8 cellular contexts compared by ENCODE assay signal in the genomic region with DNA sequence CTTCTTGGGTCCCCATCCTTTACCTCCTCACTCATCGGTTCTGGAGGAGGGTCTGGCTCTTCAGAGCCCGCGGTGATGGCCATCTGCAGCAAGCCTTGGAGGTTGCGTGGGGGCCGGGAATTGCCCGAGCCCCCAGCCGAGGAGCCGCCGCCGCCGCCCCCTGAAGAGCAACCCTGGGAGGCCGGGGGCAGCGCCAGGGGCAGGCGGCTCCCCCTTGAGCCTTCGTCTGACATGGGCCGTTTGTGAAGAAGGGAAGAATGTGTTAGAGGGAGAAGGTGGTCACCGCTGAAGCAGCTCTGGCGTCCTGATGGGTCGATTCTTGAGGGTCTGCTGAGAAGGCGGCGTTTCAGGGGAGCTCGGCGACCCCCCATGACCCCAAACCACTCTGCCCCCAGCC. TPM values are rescaled to one million over a fixed set of nuclear protein-coding genes. Genes with fewer than 3 reads are reported as not detected.
A peak's percentile ranks its signal among the peaks of the same experiment; 100 is the strongest.
DNase-seq lines count a peak whose midpoint lies in the region; ATAC-seq and TF ChIP-seq lines count a peak whose summit lies in the region.

No MANE protein-coding gene starts in this region.

- H2AFZ ChIP-seq in GM23248 = peak overlapping the region; percentile 90

- H3K4me1 ChIP-seq in GM23248 (ENCODE audit: insufficient read depth) (peaks cover 7% of the 10 kb centered on the region; the same call in 1 of the 2 replicates), foreskin keratinocyte (peaks cover 6% of the 10 kb centered on the region)

- peak overlapping the region; percentile 63 for H3K27ac ChIP-seq in GM23248
- peak overlapping the region; percentile 35 for H3K27ac ChIP-seq in foreskin keratinocyte

- no peaks in the 10 kb centered on the region for H3K36me3 ChIP-seq in GM23248 (ENCODE audit: low read depth)

- H3K9me3 ChIP-seq in GM23248 (ENCODE audit: low read depth) = no peaks in the 10 kb centered on the region

- in situ Hi-C loops in GM23248 (cut with MboI) = no loop called here

- peaks cover 6% of the 10 kb centered on the region; the same call in 1 of the 2 replicates for H3F3A ChIP-seq in GM23248 (ENCODE audit: insufficient read depth)

- H3K9ac ChIP-seq in GM23248 = peak overlapping the region; percentile 85

- H3K4me3 ChIP-seq in GM23248 = peak overlapping the region; percentile 98
- peak overlapping the region; percentile 88 for H3K4me3 ChIP-seq in WI38 (ENCODE audit: low read depth, low read length)
- H3K4me3 ChIP-seq in skeletal muscle cell (ENCODE audit: low read depth, low read length) = peak overlapping the region; percentile 84

- 3 to 5% methylated on average over 6 to 23 of the region's 23 CpGs for WGBS in GM23248 (ENCODE audit: low coverage in 1 of 2, low lambda C conversion rate in 2 of 2, missing lambda C conversion rate in 2 of 2), 2 experiments

- peaks cover 13% of the 10 kb centered on the region; the same call in 1 of the 2 replicates for H3K79me2 ChIP-seq in GM23248 (ENCODE audit: insufficient read depth)

- no peaks in the 10 kb centered on the region for H4K20me1 ChIP-seq in GM23248 (ENCODE audit: insufficient read depth)

- no peaks in the 10 kb centered on the region for H3K27me3 ChIP-seq in GM23248 (replicated peaks; ENCODE audit: insufficient read depth)
- no peaks in the 10 kb centered on the region for H3K27me3 ChIP-seq in foreskin keratinocyte

- peak overlapping the region; percentile 73 for H3K4me2 ChIP-seq in GM23248 (ENCODE audit: unreplicated experiment)

- ATAC-seq in foreskin keratinocyte (no peak), HG03159 (IDR thresholded peaks at IDR 0.05; ENCODE audit: unreplicated experiment) (no peak), HG02610 (IDR thresholded peaks at IDR 0.05; ENCODE audit: unreplicated experiment) (no peak)

- TF ChIP-seq CTCF in WI38 (IDR thresholded peaks at IDR 0.05; ENCODE audit: low read depth, low read length) = no peak
- TF ChIP-seq CTCF in foreskin keratinocyte (conservative IDR thresholded peaks at IDR 0.05) = no peak

- DNase-seq in GM23248 = no peak
- DNase-seq in foreskin keratinocyte = no peak
- DNase-seq in skeletal muscle cell (ENCODE audit: low read depth) = no peak
- DNase-seq in NCI-H226 = no peak
- DNase-seq in SW 1271 (lab: John Stamatoyannopoulos, UW) = no peak

- no peaks in the 10 kb centered on the region for H3K9me2 ChIP-seq in GM23248 (ENCODE audit: insufficient read depth)

RNA-seq across cellular contexts. Expression of a gene that starts 0.5 kb away (rescaled TPM):
- total RNA-seq in GM23248 (2014; rRNA removed; shearing (Covaris generic)) = 31.9 and 42.5 TPM in 2 replicates
- 60.2 and 62.5 TPM in 2 replicates for polyA plus RNA-seq in GM23248 (2016; fragmentation: Nextera tagmentation; extraction: Ambion mirVana)
- 43.0 and 45.8 TPM in 2 replicates for total RNA-seq in foreskin keratinocyte
- 74.1 and 75.2 TPM in 2 replicates for polyA plus RNA-seq in foreskin keratinocyte

RNA-seq across cellular contexts. Expression of a gene that starts 4.4 kb away (rescaled TPM):
- 1.9 and 11.9 TPM in 2 replicates for total RNA-seq in GM23248 (2014; rRNA removed; shearing (Covaris generic))
- polyA plus RNA-seq in GM23248 (2016; fragmentation: Nextera tagmentation; extraction: Ambion mirVana) (0.39 and 0.55 TPM in 2 replicates), foreskin keratinocyte (2.4 and 2.6 TPM in 2 replicates)
- 3.1 and 3.6 TPM in 2 replicates for total RNA-seq in foreskin keratinocyte

RNA-seq across cellular contexts. Expression of a gene that starts 20.6 kb away (rescaled TPM):
- 36.2 and 36.9 TPM in 2 replicates for total RNA-seq in GM23248 (2014; rRNA removed; shearing (Covaris generic))
- polyA plus RNA-seq in GM23248 (2016; fragmentation: Nextera tagmentation; extraction: Ambion mirVana) (9.7 and 12.1 TPM in 2 replicates), foreskin keratinocyte (48.5 and 52.7 TPM in 2 replicates)
- total RNA-seq in foreskin keratinocyte = 57.6 and 65.2 TPM in 2 replicates

RNA-seq across cellular contexts. Expression of a gene that starts 45.8 kb away (rescaled TPM):
- total RNA-seq in GM23248 (2014; rRNA removed; shearing (Covaris generic)) = not detected in 2 replicates
- polyA plus RNA-seq in GM23248 (2016; fragmentation: Nextera tagmentation; extraction: Ambion mirVana) (not detected in 2 replicates), foreskin keratinocyte (not detected in 2 replicates)
- not detected in 2 replicates for total RNA-seq in foreskin keratinocyte

RNA-seq across cellular contexts. Expression of a gene that starts 50.8 kb away (rescaled TPM):
- total RNA-seq in GM23248 (2014; rRNA removed; shearing (Covaris generic)) = 0.63 and 2.4 TPM in 2 replicates
- polyA plus RNA-seq in GM23248 (2016; fragmentation: Nextera tagmentation; extraction: Ambion mirVana) (0.41 and 0.46 TPM in 2 replicates), foreskin keratinocyte (2.2 and 2.9 TPM in 2 replicates)
- 1.2 and 1.7 TPM in 2 replicates for total RNA-seq in foreskin keratinocyte
